11 cellular contexts compared by ENCODE assay signal in the genomic region with DNA sequence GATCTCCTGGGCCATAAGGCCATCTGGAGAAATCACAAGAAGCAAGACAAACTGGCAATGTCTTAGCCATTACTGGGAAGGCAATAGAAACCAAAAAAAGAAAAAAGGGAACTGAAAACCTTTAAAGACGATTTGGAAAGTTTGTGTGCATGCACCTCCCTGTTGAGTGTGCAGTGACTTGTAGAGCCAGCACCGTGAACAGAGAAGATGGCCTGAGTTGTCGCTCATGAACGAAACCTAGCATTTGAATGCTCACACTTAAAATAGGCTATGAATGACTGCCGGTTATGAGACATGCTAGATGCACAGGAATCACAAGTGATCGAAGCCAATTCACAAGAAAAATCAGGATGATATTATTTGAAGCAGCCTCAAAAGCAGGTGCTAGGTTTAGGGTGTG.
DNase-seq lines count a peak whose midpoint lies in the region; ATAC-seq and TF ChIP-seq lines count a peak whose summit lies in the region.
"Had no signal": no experiment of that assay in that cellular context is flagged by ENCODE, and none has a peak within 500 bp of the region (broad histone marks: within the 10 kb centered on the region; RNA-seq: fewer than 3 reads in every experiment).

No MANE protein-coding gene starts in this region.

- no peaks in the 10 kb centered on the region for H3K27me3 ChIP-seq in uterus

- no peak overlapping the region for H3K4me3 ChIP-seq in uterus

- no peaks in the 10 kb centered on the region for H3K9me3 ChIP-seq in uterus

- H3K36me3 Mint-ChIP-seq in activated T-helper 1 cell treated with anti-CD3 and anti-CD28 coated beads, Interleukin-12 subunit alpha, Interleukin-12 subunit beta, Interleukin-2, Interleukin-4 antibody, amounts not matched to agents 30 ng/mL and 10 ng/mL and 1 ng/mL, durations not matched to agents 14 hours and 24 hours and 36 hours (ENCODE audit: low read depth), result peaks cover 6% of the 10 kb centered on the region

- peak overlapping the region; percentile 6 for H3K27ac Mint-ChIP-seq in activated T-helper 1 cell treated with anti-CD3 and anti-CD28 coated beads, Interleukin-12 subunit alpha, Interleukin-12 subunit beta, Interleukin-2, Interleukin-4 antibody, amounts not matched to agents 30 ng/mL and 10 ng/mL and 1 ng/mL, durations not matched to agents 14 hours and 24 hours and 36 hours

- TF ChIP-seq POLR2A in uterus (IDR thresholded peaks at IDR 0.05), result no peak

- H3K9me3 Mint-ChIP-seq in activated T-helper 1 cell treated with anti-CD3 and anti-CD28 coated beads, Interleukin-12 subunit alpha, Interleukin-12 subunit beta, Interleukin-2, Interleukin-4 antibody, amounts not matched to agents 30 ng/mL and 10 ng/mL and 1 ng/mL, durations not matched to agents 14 hours and 24 hours and 36 hours, result peaks cover 13% of the 10 kb centered on the region

- no peak for TF ChIP-seq CTCF in uterus (IDR thresholded peaks at IDR 0.05)

- H3K36me3 ChIP-seq in uterus, result no peaks in the 10 kb centered on the region

- ATAC-seq in GM18508 (IDR thresholded peaks at IDR 0.05; ENCODE audit: insufficient read depth, unreplicated experiment) (peak; percentile 72), GM21529 (IDR thresholded peaks at IDR 0.05; ENCODE audit: unreplicated experiment) (peak; percentile 81), HG03354 (IDR thresholded peaks at IDR 0.05; ENCODE audit: poor library complexity, severe bottlenecking, unreplicated experiment) (peak; percentile 87)

- H3K4me1 Mint-ChIP-seq in activated T-helper 1 cell treated with anti-CD3 and anti-CD28 coated beads, Interleukin-12 subunit alpha, Interleukin-12 subunit beta, Interleukin-2, Interleukin-4 antibody, amounts not matched to agents 30 ng/mL and 10 ng/mL and 1 ng/mL, durations not matched to agents 14 hours and 24 hours and 36 hours (ENCODE audit: low read depth), result peaks cover 50% of the 10 kb centered on the region

- no peaks in the 10 kb centered on the region for H3K4me1 ChIP-seq in uterus

- no peaks in the 10 kb centered on the region for H3K27me3 Mint-ChIP-seq in activated T-helper 1 cell treated with anti-CD3 and anti-CD28 coated beads, Interleukin-12 subunit alpha, Interleukin-12 subunit beta, Interleukin-2, Interleukin-4 antibody, amounts not matched to agents 30 ng/mL and 10 ng/mL and 1 ng/mL, durations not matched to agents 14 hours and 24 hours and 36 hours (ENCODE audit: insufficient read depth)

- intact Hi-C loops in activated T-helper 1 cell treated with anti-CD3 and anti-CD28 coated beads, Interleukin-12 subunit alpha, Interleukin-12 subunit beta, Interleukin-2, Interleukin-4 antibody, amounts not matched to agents 30 ng/mL and 10 ng/mL and 1 ng/mL, durations not matched to agents 14 hours and 24 hours and 36 hours (cut with micrococcal nuclease), result loop anchor here (2.0 kb wide), 1 partner anchor 18 kb away; no protein-coding TSS in a partner anchor
- intact Hi-C loops in uterus (cut with DNase I; ENCODE audit: low total_unique reads), result no loop called here

- DNase-seq in activated T-helper 1 cell treated with anti-CD3 and anti-CD28 coated beads, Interleukin-12 subunit alpha, Interleukin-12 subunit beta, Interleukin-2, Interleukin-4 antibody, amounts not matched to agents 30 ng/mL and 10 ng/mL and 1 ng/mL, durations not matched to agents 14 hours and 24 hours and 36 hours (ENCODE audit: low spot score), result no peak
- DNase-seq in NCI-H1092 (lab: John Stamatoyannopoulos, UW), result no peak
- DNase-seq in NCI-H82 treated with DMSO at 0.1 percent for 48 hours (lab: John Stamatoyannopoulos, UW; ENCODE audit: unreplicated experiment), result no peak
- DNase-seq in uterus, result no peak
- no peak for DNase-seq in foreskin melanocyte
- DNase-seq: activated CD4-positive, alpha-beta T cell treated with anti-CD3 and anti-CD28 coated beads, Interleukin-2, amount 50 U/mL, for 4 hours; DMS 273 treated with DMSO at 0.1 percent for 48 hours; NK-92 treated with Interleukin-12 subunit alpha and Interleukin-12 subunit beta, amount 100 ng/mL, for 24 hours had no signal

- no peak overlapping the region for H3K27ac ChIP-seq in uterus

- H3K4me3 Mint-ChIP-seq in activated T-helper 1 cell treated with anti-CD3 and anti-CD28 coated beads, Interleukin-12 subunit alpha, Interleukin-12 subunit beta, Interleukin-2, Interleukin-4 antibody, amounts not matched to agents 30 ng/mL and 10 ng/mL and 1 ng/mL, durations not matched to agents 14 hours and 24 hours and 36 hours, result no peak overlapping the region
